8 cellular contexts compared by ENCODE assay signal in genomic region chr19:54209748-54210494, GRCh38. TPM values are rescaled to one million over a fixed set of nuclear protein-coding genes. Genes with fewer than 3 reads are reported as not detected.
A peak's percentile ranks its signal among the peaks of the same experiment; 100 is the strongest.
DNase-seq lines count a peak whose midpoint lies in the region; ATAC-seq, FAIRE-seq and TF ChIP-seq lines count a peak whose summit lies in the region.

No MANE protein-coding gene starts in this region.

- peaks cover 81% of the 10 kb centered on the region for H3K36me3 ChIP-seq in OCI-LY1 (ENCODE audit: insufficient read depth, low read length)
- peaks cover 50% of the 10 kb centered on the region for H3K36me3 ChIP-seq in K562 (ENCODE audit: control insufficient read depth, insufficient read depth, low read length)

- H3K79me2 ChIP-seq in OCI-LY1 (ENCODE audit: insufficient read depth, low read length) = peaks cover 7% of the 10 kb centered on the region
- peaks cover 58% of the 10 kb centered on the region for H3K79me2 ChIP-seq in K562 (ENCODE audit: control insufficient read depth, insufficient read depth, low read length)

- TF ChIP-seq POLR2A in K562 (conservative IDR thresholded peaks at IDR 0.05) = no peak

- TF ChIP-seq EP300 in K562 (IDR thresholded peaks at IDR 0.05; ENCODE audit: low read length) = peak; percentile 84

- intact Hi-C loops in K562 (cut with micrococcal nuclease) (loop anchor here (2.0 kb wide), 2 partner anchors 21 kb away; partner anchors contain the start of gene MBOAT7), sciatic nerve (cut with DNase I) (no loop called here)

- no peaks in the 10 kb centered on the region for H3K9me2 ChIP-seq in OCI-LY1 (ENCODE audit: low read depth, low read length)

- CTCF ChIA-PET in K562 (lab: Yijun Ruan, JAX; ENCODE audit: low intra/inter-chr PET ratio) = no interaction called here

- in situ Hi-C loops in K562 (cut with MboI) = no loop called here

- TF ChIP-seq CTCF in OCI-LY1 (IDR thresholded peaks at IDR 0.05; ENCODE audit: low read length) = no peak
- no peak for TF ChIP-seq CTCF in K562 (IDR thresholded peaks at IDR 0.05 in 2 of 3, conservative IDR thresholded peaks at IDR 0.05 in 1 of 3; ENCODE audit: insufficient read depth in 2 of 3, low read depth in 1 of 3, low read length in 3 of 3)

- H3K4me3 ChIP-seq in OCI-LY1 (ENCODE audit: low read depth, low read length, poor library complexity, severe bottlenecking) = no peak overlapping the region
- H3K4me3 ChIP-seq in K562 = no peak overlapping the region

- H3K4me1 ChIP-seq in OCI-LY1 (ENCODE audit: insufficient read depth, low read length, severe bottlenecking) (peaks cover 31% of the 10 kb centered on the region), K562 (replicated peaks in 1 of 2; ENCODE audit: control insufficient read depth in 2 of 2, insufficient read depth in 2 of 2, low read length in 2 of 2) (peaks cover 65 to 76% of the 10 kb centered on the region in 2 experiments)

- peak; percentile 90 for DNase-seq in CD1c-positive myeloid dendritic cell (ENCODE audit: extremely low spot score)
- peak; percentile 86 for DNase-seq in HuH-7 (ENCODE audit: low spot score)
- peak; percentile 66 to 96 (median 74) for DNase-seq in K562 (ENCODE audit: extremely low read depth in 1 of 4, low spot score in 3 of 4)
- DNase-seq in hypothalamus (lab: John Stamatoyannopoulos, UW) = peak in 43 of 51 donors; percentile 9 to 88 (median 59)
- peak; percentile 92 for DNase-seq in sciatic nerve (ENCODE audit: low spot score)

- H2AFZ ChIP-seq in OCI-LY1 (ENCODE audit: low read length) = no peak overlapping the region
- no peak overlapping the region for H2AFZ ChIP-seq in K562 (ENCODE audit: low read depth, low read length)

- H3K27me3 ChIP-seq in OCI-LY1 (ENCODE audit: insufficient read depth, low read length) (no peaks in the 10 kb centered on the region), K562 (ENCODE audit: control insufficient read depth in 2 of 2, insufficient read depth in 2 of 2, low read length in 2 of 2) (no peaks in the 10 kb centered on the region)

- no peaks in the 10 kb centered on the region for H3K9me3 ChIP-seq in OCI-LY1 (ENCODE audit: low read length)
- no peaks in the 10 kb centered on the region for H3K9me3 ChIP-seq in K562 (replicated peaks; ENCODE audit: control insufficient read depth, insufficient read depth, low read depth, low read length)

- H3K9me1 ChIP-seq in K562 (ENCODE audit: control insufficient read depth, insufficient read depth, low read length) = peaks cover 23% of the 10 kb centered on the region

- WGBS in K562 (ENCODE audit: insufficient coverage, low coverage, missing lambda C conversion rate) = 10% methylated on average over 11 of the region's 11 CpGs

- no TSS peak for BruUV-seq in K562 (replicated peaks; lab: Mats Ljungman, UMichigan)

- 0 out of 2 replicates have a peak, but pooled peaks cover under 1% of the 10 kb centered on the region for H3F3A ChIP-seq in OCI-LY1 (ENCODE audit: insufficient read depth, low read length)

- FAIRE-seq in K562 (lab: Jason Lieb, UNC) = peak; percentile 98

- H4K20me1 ChIP-seq in OCI-LY1 (ENCODE audit: insufficient read depth, low read length) = no peaks in the 10 kb centered on the region
- peaks cover 60% of the 10 kb centered on the region for H4K20me1 ChIP-seq in K562 (replicated peaks; ENCODE audit: control insufficient read depth, insufficient read depth, low read length)

- H3K9ac ChIP-seq in OCI-LY1 (ENCODE audit: low read length) = no peak overlapping the region
- peak overlapping the region; percentile 56 to 86 for H3K9ac ChIP-seq in K562 (ENCODE audit: insufficient read depth in 1 of 2, low read depth in 2 of 2, low read length in 2 of 2)

- TF ChIP-seq RAD21 in K562 (CRISPR knock-in tag; conservative IDR thresholded peaks at IDR 0.05 in 1 of 2, IDR thresholded peaks at IDR 0.05 in 1 of 2) = no peak; a peak in 1 of 4 replicates

- no peak overlapping the region for H3K4me2 ChIP-seq in OCI-LY1 (ENCODE audit: low read length)
- H3K4me2 ChIP-seq in K562 (ENCODE audit: insufficient read depth, low read length) = peak overlapping the region; percentile 62

- POLR2A ChIA-PET in K562 (lab: Yijun Ruan, JAX) = interaction anchor here (0.6 to 7.0 kb wide), 14 partner anchors 8 to 1574 kb away, joined by 3 to 66 read pairs (median 4); partner anchors contain the start of genes LENG1, LILRB3, MBOAT7 and RPS9

- ATAC-seq in K562 (peak; percentile 63), sciatic nerve (peak; percentile 87), HG02571 (IDR thresholded peaks at IDR 0.05; ENCODE audit: unreplicated experiment) (no peak), GM21723 (IDR thresholded peaks at IDR 0.05; ENCODE audit: unreplicated experiment) (no peak)

- H3K27ac ChIP-seq in OCI-LY1 (ENCODE audit: low read depth, low read length, poor library complexity, severe bottlenecking) (peak overlapping the region; percentile 39), K562 (ENCODE audit: extremely low read depth, low read depth, low read length) (peak overlapping the region; percentile 89)

RNA-seq across cellular contexts. Expression of gene RPS9, which starts 9.3 kb away (rescaled TPM):
- 331 and 680 TPM in 2 replicates for total RNA-seq in K562 (2011; cell fraction: chromatin; rRNA removed; ENCODE audit: low replicate concordance)
- 909 and 1,212 TPM in 2 replicates for total RNA-seq in K562 (2011; cell fraction: nucleolus; rRNA removed)
- total RNA-seq in K562 (2011; cell fraction: nucleoplasm; rRNA removed) = 945 and 1,251 TPM in 2 replicates
- 4,156 and 4,613 TPM in 2 replicates for total RNA-seq in K562 (2014; rRNA removed)
- 714 and 1,122 TPM in 2 replicates for total RNA-seq in K562 (2014; rRNA removed; fragmentation: Illumina TruSeq; extraction: Trizol)
- total RNA-seq in K562 (2015; rRNA removed; fragmentation: Illumina TruSeq; extraction: Trizol) = 1,777 and 1,782 TPM in 2 replicates
- total RNA-seq in K562 (2021) = 1,573 and 1,625 TPM in 2 replicates
- 1,792 and 2,151 TPM in 2 replicates for polyA plus RNA-seq in K562 (2011; rRNA removed)
- 3,305 and 3,579 TPM in 2 replicates for polyA plus RNA-seq in K562 (2011; cell fraction: cytosol; rRNA removed)
- polyA plus RNA-seq in K562 (2011; cell fraction: nucleus; rRNA removed) = 1,541 and 1,658 TPM in 2 replicates
- 3,049 and 5,076 TPM in 2 replicates for polyA plus RNA-seq in K562 (2012)
- 2,256 and 3,393 TPM in 2 replicates for polyA plus RNA-seq in K562 (2014; fragmentation: Illumina TruSeq; extraction: Trizol)
- 100 to 1,000 TPM; 456 to 490 TPM for polyA plus RNA-seq in K562 (2014; fragmentation: Nextera tagmentation; extraction: Ambion mirVana)
- 3,325 and 5,114 TPM in 2 replicates for polyA plus RNA-seq in K562 (2014; rRNA removed)
- 287 and 381 TPM in 2 replicates for polyA minus RNA-seq in K562 (2011; rRNA and poly(A)+ RNA removed)
- 464 and 517 TPM in 2 replicates for polyA minus RNA-seq in K562 (2011; cell fraction: cytosol; rRNA and poly(A)+ RNA removed)
- 240 and 304 TPM in 2 replicates for polyA minus RNA-seq in K562 (2011; cell fraction: nucleus; rRNA and poly(A)+ RNA removed)
- total RNA-seq in sciatic nerve = 1,121 TPM

RNA-seq across cellular contexts. Expression of gene LILRB3, which starts 12.9 kb away (rescaled TPM):
- not detected in 2 replicates for total RNA-seq in K562 (2011; cell fraction: chromatin; rRNA removed; ENCODE audit: low replicate concordance)
- not detected in 2 replicates for total RNA-seq in K562 (2011; cell fraction: nucleolus; rRNA removed)
- not detected in 2 replicates for total RNA-seq in K562 (2011; cell fraction: nucleoplasm; rRNA removed)
- total RNA-seq in K562 (2014; rRNA removed) (not detected in 2 replicates), K562 (2014; rRNA removed; fragmentation: Illumina TruSeq; extraction: Trizol) (not detected in 2 replicates), K562 (2015; rRNA removed; fragmentation: Illumina TruSeq; extraction: Trizol) (not detected in 2 replicates), K562 (2021) (not detected in 2 replicates), sciatic nerve (23.9 TPM)
- polyA plus RNA-seq in K562 (2011; rRNA removed) (not detected in 2 replicates), K562 (2014; fragmentation: Illumina TruSeq; extraction: Trizol) (not detected in 2 replicates), K562 (2014; fragmentation: Nextera tagmentation; extraction: Ambion mirVana) (under 1 TPM in 1 of 2 experiments, not detected in 1; 0.01 TPM), K562 (2014; rRNA removed) (0.09 TPM in 1 of 2 replicates, not detected in the other)
- polyA plus RNA-seq in K562 (2011; cell fraction: cytosol; rRNA removed) = not detected in 2 replicates
- 0.18 TPM in 1 of 2 replicates, not detected in the other for polyA plus RNA-seq in K562 (2011; cell fraction: nucleus; rRNA removed)
- polyA plus RNA-seq in K562 (2012) = 0.21 and 0.56 TPM in 2 replicates
- polyA minus RNA-seq in K562 (2011; rRNA and poly(A)+ RNA removed) = not detected in 2 replicates
- not detected in 2 replicates for polyA minus RNA-seq in K562 (2011; cell fraction: cytosol; rRNA and poly(A)+ RNA removed)
- not detected in 2 replicates for polyA minus RNA-seq in K562 (2011; cell fraction: nucleus; rRNA and poly(A)+ RNA removed)

RNA-seq across cellular contexts. Expression of gene TSEN34, which starts 18.8 kb away (rescaled TPM):
- 6.2 and 16.5 TPM in 2 replicates for total RNA-seq in K562 (2011; cell fraction: chromatin; rRNA removed; ENCODE audit: low replicate concordance)
- total RNA-seq in K562 (2011; cell fraction: nucleolus; rRNA removed) = 24.2 and 25.2 TPM in 2 replicates
- total RNA-seq in K562 (2011; cell fraction: nucleoplasm; rRNA removed) = 10.4 and 11.7 TPM in 2 replicates
- 48.3 and 52.3 TPM in 2 replicates for total RNA-seq in K562 (2014; rRNA removed)
- 11.0 and 15.9 TPM in 2 replicates for total RNA-seq in K562 (2014; rRNA removed; fragmentation: Illumina TruSeq; extraction: Trizol)
- 32.8 and 34.3 TPM in 2 replicates for total RNA-seq in K562 (2015; rRNA removed; fragmentation: Illumina TruSeq; extraction: Trizol)
- total RNA-seq in K562 (2021) = 43.7 and 45.7 TPM in 2 replicates
- polyA plus RNA-seq in K562 (2011; rRNA removed) = 29.5 and 39.8 TPM in 2 replicates
- 70.3 and 121 TPM in 2 replicates for polyA plus RNA-seq in K562 (2011; cell fraction: cytosol; rRNA removed)
- polyA plus RNA-seq in K562 (2011; cell fraction: nucleus; rRNA removed) = 32.8 and 33.9 TPM in 2 replicates
- 30.6 and 41.6 TPM in 2 replicates for polyA plus RNA-seq in K562 (2012)
- polyA plus RNA-seq in K562 (2014; fragmentation: Illumina TruSeq; extraction: Trizol) = 15.6 and 34.6 TPM in 2 replicates
- 1 to 10 TPM; 3.1 to 3.9 TPM for polyA plus RNA-seq in K562 (2014; fragmentation: Nextera tagmentation; extraction: Ambion mirVana)
- 57.6 and 59.9 TPM in 2 replicates for polyA plus RNA-seq in K562 (2014; rRNA removed)
- 8.6 and 12.1 TPM in 2 replicates for polyA minus RNA-seq in K562 (2011; rRNA and poly(A)+ RNA removed)
- 18.6 and 27.7 TPM in 2 replicates for polyA minus RNA-seq in K562 (2011; cell fraction: cytosol; rRNA and poly(A)+ RNA removed)
- polyA minus RNA-seq in K562 (2011; cell fraction: nucleus; rRNA and poly(A)+ RNA removed) = 6.5 and 8.9 TPM in 2 replicates
- 24.3 TPM for total RNA-seq in sciatic nerve

RNA-seq across cellular contexts. Expression of gene MBOAT7, which starts 20.5 kb away (rescaled TPM):
- total RNA-seq in K562 (2011; cell fraction: chromatin; rRNA removed; ENCODE audit: low replicate concordance) = 69.6 and 252 TPM in 2 replicates
- 206 and 229 TPM in 2 replicates for total RNA-seq in K562 (2011; cell fraction: nucleolus; rRNA removed)
- total RNA-seq in K562 (2011; cell fraction: nucleoplasm; rRNA removed) = 169 and 219 TPM in 2 replicates
- 87.0 and 104 TPM in 2 replicates for total RNA-seq in K562 (2014; rRNA removed)
- total RNA-seq in K562 (2014; rRNA removed; fragmentation: Illumina TruSeq; extraction: Trizol) = 15.4 and 18.2 TPM in 2 replicates
- 56.1 and 60.7 TPM in 2 replicates for total RNA-seq in K562 (2015; rRNA removed; fragmentation: Illumina TruSeq; extraction: Trizol)
- 153 and 160 TPM in 2 replicates for total RNA-seq in K562 (2021)
- 30.3 and 85.5 TPM in 2 replicates for polyA plus RNA-seq in K562 (2011; rRNA removed)
- polyA plus RNA-seq in K562 (2011; cell fraction: cytosol; rRNA removed) = 53.9 and 134 TPM in 2 replicates
- polyA plus RNA-seq in K562 (2011; cell fraction: nucleus; rRNA removed) = 78.0 and 150 TPM in 2 replicates
- 134 and 209 TPM in 2 replicates for polyA plus RNA-seq in K562 (2012)
- 79.6 and 108 TPM in 2 replicates for polyA plus RNA-seq in K562 (2014; fragmentation: Illumina TruSeq; extraction: Trizol)
- 1 to 10 TPM; 1.4 to 2.6 TPM for polyA plus RNA-seq in K562 (2014; fragmentation: Nextera tagmentation; extraction: Ambion mirVana)
- 79.2 and 92.4 TPM in 2 replicates for polyA plus RNA-seq in K562 (2014; rRNA removed)
- 16.9 and 19.4 TPM in 2 replicates for polyA minus RNA-seq in K562 (2011; rRNA and poly(A)+ RNA removed)
- 91.7 and 110 TPM in 2 replicates for polyA minus RNA-seq in K562 (2011; cell fraction: cytosol; rRNA and poly(A)+ RNA removed)
- 39.8 and 40.0 TPM in 2 replicates for polyA minus RNA-seq in K562 (2011; cell fraction: nucleus; rRNA and poly(A)+ RNA removed)
- total RNA-seq in sciatic nerve = 56.0 TPM

RNA-seq across cellular contexts. Expression of gene LILRA6, which starts 32.7 kb away (rescaled TPM):
- total RNA-seq in K562 (2011; cell fraction: chromatin; rRNA removed; ENCODE audit: low replicate concordance) = not detected in 2 replicates
- total RNA-seq in K562 (2011; cell fraction: nucleolus; rRNA removed) = not detected in 2 replicates
- not detected in 2 replicates for total RNA-seq in K562 (2011; cell fraction: nucleoplasm; rRNA removed)
- total RNA-seq in K562 (2014; rRNA removed) = not detected in 2 replicates
- not detected in 2 replicates for total RNA-seq in K562 (2014; rRNA removed; fragmentation: Illumina TruSeq; extraction: Trizol)
- total RNA-seq in K562 (2015; rRNA removed; fragmentation: Illumina TruSeq; extraction: Trizol) = not detected in 2 replicates
- total RNA-seq in K562 (2021) = not detected in 2 replicates
- not detected in 2 replicates for polyA plus RNA-seq in K562 (2011; rRNA removed)
- polyA plus RNA-seq in K562 (2011; cell fraction: cytosol; rRNA removed) = not detected in 2 replicates
- polyA plus RNA-seq in K562 (2011; cell fraction: nucleus; rRNA removed) = 0.07 and 0.11 TPM in 2 replicates
- 0.12 and 0.21 TPM in 2 replicates for polyA plus RNA-seq in K562 (2012)
- polyA plus RNA-seq in K562 (2014; fragmentation: Illumina TruSeq; extraction: Trizol) = not detected in 2 replicates
- polyA plus RNA-seq in K562 (2014; fragmentation: Nextera tagmentation; extraction: Ambion mirVana) = under 1 TPM in 1 of 2 experiments, not detected in 1; 0.03 TPM
- not detected in 2 replicates for polyA plus RNA-seq in K562 (2014; rRNA removed)
- polyA minus RNA-seq in K562 (2011; rRNA and poly(A)+ RNA removed) = not detected in 2 replicates
- polyA minus RNA-seq in K562 (2011; cell fraction: cytosol; rRNA and poly(A)+ RNA removed) = not detected in 2 replicates
- not detected in 2 replicates for polyA minus RNA-seq in K562 (2011; cell fraction: nucleus; rRNA and poly(A)+ RNA removed)
- total RNA-seq in sciatic nerve = 11.4 TPM

Comparison
In these comparisons a context has a peak if more than half of its experiments do, and no peak if none do; other contexts are left out.
1. ATAC-seq: peak in K562 (single experiment) and sciatic nerve (single experiment); none in HG02571 (single experiment) and GM21723 (single experiment).
2. RNA of gene LILRB3, which starts 12.9 kb away (total RNA-seq): 23.9 TPM in sciatic nerve (single experiment); not detected in K562; every median in the first group is over 10 times any median in the second.
3. Peak in every context shown above with its lines, with median percentiles within 50 percentile points of each other: DNase-seq.